21 cellular contexts compared by ENCODE assay signal in the genomic region with DNA sequence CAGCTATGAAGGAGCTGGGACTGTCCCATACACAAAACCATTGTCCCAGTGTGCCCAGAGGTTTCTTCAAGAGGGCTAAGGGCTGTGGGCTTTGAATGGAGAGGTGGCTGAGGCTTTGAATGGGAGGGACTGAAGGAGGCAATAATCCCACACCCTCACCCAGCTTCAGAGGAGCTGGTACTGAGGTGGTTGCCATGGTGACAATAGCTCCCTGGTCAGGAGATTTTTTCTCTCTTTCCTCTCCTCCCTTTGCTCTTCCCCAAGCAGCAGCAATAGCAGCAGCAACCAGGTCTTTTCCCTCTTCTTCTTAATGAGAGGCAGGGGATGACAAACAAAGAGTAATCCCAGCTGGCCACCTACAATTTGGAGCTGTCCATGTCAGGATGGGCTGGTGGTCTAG. TPM values are rescaled to one million over a fixed set of nuclear protein-coding genes. Genes with fewer than 3 reads are reported as not detected.
DNase-seq lines count a peak whose midpoint lies in the region; ATAC-seq and TF ChIP-seq lines count a peak whose summit lies in the region.
"Had no signal": no experiment of that assay in that cellular context is flagged by ENCODE, and none has a peak within 500 bp of the region (broad histone marks: within the 10 kb centered on the region; RNA-seq: fewer than 3 reads in every experiment).

No MANE protein-coding gene starts in this region.

- H3K4me1 Mint-ChIP-seq in CD8-positive, alpha-beta memory T cell, result peaks cover 19 to 60% (median 28%) of the 10 kb centered on the region in 3 donors

- peaks cover 0 to 2% (median 0%) of the 10 kb centered on the region in 5 donors for H3K9me3 Mint-ChIP-seq in CD8-positive, alpha-beta memory T cell
- H3K9me3 Mint-ChIP-seq: activated CD4-positive, alpha-beta memory T cell treated with anti-CD3 and anti-CD28 coated beads, Interleukin-2, amount 10 ng/mL, durations not matched to agents 7 days and 5 days; GM23338 had no signal

- H3K27ac Mint-ChIP-seq in CD8-positive, alpha-beta memory T cell, result peak overlapping the region in 3 of 8 donors; percentile 36 to 75 (median 37)
- H3K27ac Mint-ChIP-seq: activated CD4-positive, alpha-beta memory T cell treated with anti-CD3 and anti-CD28 coated beads, Interleukin-2, amount 10 ng/mL, durations not matched to agents 7 days and 5 days; GM23338 had no signal

- no peak for ATAC-seq in lower lobe of right lung
- no peak for ATAC-seq in GM21737 (IDR thresholded peaks at IDR 0.05; ENCODE audit: unreplicated experiment)
- ATAC-seq: GM23338, left colon had no signal

- no peaks in the 10 kb centered on the region for H3K9me3 ChIP-seq in CD8-positive, alpha-beta memory T cell (ENCODE audit: low read length)
- H3K9me3 ChIP-seq in lower lobe of right lung, result no peaks in the 10 kb centered on the region
- H3K9me3 ChIP-seq: tibial nerve had no signal

- peaks cover 20 to 42% of the 10 kb centered on the region in 2 donors for H3K27me3 Mint-ChIP-seq in CD8-positive, alpha-beta memory T cell

- H3K4me1 ChIP-seq in CD8-positive, alpha-beta memory T cell (ENCODE audit: insufficient read depth, low read length), result peaks cover 20% of the 10 kb centered on the region
- H3K4me1 ChIP-seq in lower lobe of right lung, result peaks cover 22% of the 10 kb centered on the region

- peaks cover 14% of the 10 kb centered on the region for H3K27me3 ChIP-seq in CD8-positive, alpha-beta memory T cell (ENCODE audit: insufficient read depth, low read length, poor library complexity, severe bottlenecking)
- peaks cover 42% of the 10 kb centered on the region for H3K27me3 ChIP-seq in lower lobe of right lung (ENCODE audit: low read depth)

- no peak overlapping the region for H3K4me3 ChIP-seq in CD8-positive, alpha-beta memory T cell (ENCODE audit: low read length)
- H3K4me3 ChIP-seq in lower lobe of right lung, result no peak overlapping the region
- H3K4me3 ChIP-seq: GM23338, tibial nerve had no signal

- CTCF ChIA-PET in CD8-positive, alpha-beta memory T cell (lab: Charles Lee), result interaction anchor here (2.2 kb wide), 1 partner anchor 17 kb away, joined by 6 read pairs; the partner anchor contains the start of gene NT5C1A

- POLR2A ChIA-PET in CD8-positive, alpha-beta memory T cell (lab: Charles Lee), result no interaction called here

- H3K36me3 ChIP-seq in CD8-positive, alpha-beta memory T cell (ENCODE audit: insufficient read depth, low read length), result no peaks in the 10 kb centered on the region
- no peaks in the 10 kb centered on the region for H3K36me3 ChIP-seq in lower lobe of right lung
- H3K36me3 ChIP-seq: tibial nerve had no signal

- TF ChIP-seq CTCF in lower lobe of right lung (IDR thresholded peaks at IDR 0.05), result no peak

- intact Hi-C loops in lower lobe of right lung (cut with DNase I), result no loop called here

- peaks cover 1 to 5% (median 4%) of the 10 kb centered on the region in 3 donors for H3K36me3 Mint-ChIP-seq in CD8-positive, alpha-beta memory T cell

- DNase-seq in DMS153 treated with DMSO at 0.1 percent for 48 hours (lab: John Stamatoyannopoulos, UW; ENCODE audit: unreplicated experiment) (peak; percentile 33), DMS153 (lab: John Stamatoyannopoulos, UW) (no peak), NCI-H510A treated with DMSO at 0.1 percent for 48 hours (lab: John Stamatoyannopoulos, UW) (peak; percentile 100), left kidney (ENCODE audit: low read depth, low spot score) (peak; percentile 49), KG1 (lab: John Stamatoyannopoulos, UW) (no peak), lower lobe of right lung (no peak)
- no peak for DNase-seq in CD8-positive, alpha-beta memory T cell
- DNase-seq: activated CD4-positive, alpha-beta memory T cell treated with anti-CD3 and anti-CD28 coated beads, Interleukin-2, amount 10 ng/mL, durations not matched to agents 7 days and 5 days; activated T-cell treated with anti-CD3 and anti-CD28 coated beads, Interleukin-2, amount 50 U/mL, for 48 hours; GDM1; left colon; NCI-H1436; NCI-H69; small intestine; SW 1271 had no signal

- H3K27ac ChIP-seq in CD8-positive, alpha-beta memory T cell (ENCODE audit: low read depth, low read length), result no peak overlapping the region
- H3K27ac ChIP-seq in lower lobe of right lung, result no peak overlapping the region
- H3K27ac ChIP-seq: 22Rv1, tibial nerve had no signal

- peak overlapping the region in 5 of 7 donors; percentile 49 to 86 (median 75) for H3K4me3 Mint-ChIP-seq in CD8-positive, alpha-beta memory T cell
- H3K4me3 Mint-ChIP-seq: GM23338 had no signal

RNA-seq across cellular contexts. Expression of gene HPCAL4, which starts 1.6 kb away (rescaled TPM):
- 1 to 10 TPM; 1.9 to 2.0 TPM for total RNA-seq in CD8-positive, alpha-beta memory T cell
- 2.5 TPM for polyA plus RNA-seq in CD8-positive, alpha-beta memory T cell
- 0.41 TPM for total RNA-seq in lower lobe of right lung
- total RNA-seq: fibroblast of villous mesenchyme, tibial nerve had no signal

RNA-seq across cellular contexts. Expression of gene NT5C1A, which starts 17.7 kb away (rescaled TPM):
- total RNA-seq in CD8-positive, alpha-beta memory T cell, result not detected
- not detected for polyA plus RNA-seq in CD8-positive, alpha-beta memory T cell
- not detected for total RNA-seq in lower lobe of right lung
- total RNA-seq: activated CD4-positive, alpha-beta memory T cell treated with anti-CD3 and anti-CD28 coated beads, Interleukin-2, amount 10 ng/mL, durations not matched to agents 7 days and 5 days; fibroblast of villous mesenchyme; GM23338; left colon; RPMI7951 had no signal
- polyA plus RNA-seq: GM23338 had no signal

RNA-seq across cellular contexts. Expression of gene PPIE, which starts 49.0 kb away (rescaled TPM):
- total RNA-seq in CD8-positive, alpha-beta memory T cell, result 10 to 100 TPM; 61.2 to 65.2 TPM
- polyA plus RNA-seq in CD8-positive, alpha-beta memory T cell, result 78.3 TPM
- total RNA-seq in lower lobe of right lung, result 34.6 TPM

RNA-seq across cellular contexts. Expression of gene HEYL, which starts 50.2 kb away (rescaled TPM):
- total RNA-seq in CD8-positive, alpha-beta memory T cell, result under 1 TPM; 0.07 to 0.09 TPM
- not detected for polyA plus RNA-seq in CD8-positive, alpha-beta memory T cell
- total RNA-seq in lower lobe of right lung, result 10.4 TPM
- total RNA-seq: activated CD4-positive, alpha-beta memory T cell treated with anti-CD3 and anti-CD28 coated beads, Interleukin-2, amount 10 ng/mL, durations not matched to agents 7 days and 5 days; RPMI7951 had no signal

Comparison
In these comparisons a context has a peak if more than half of its experiments do, and no peak if none do; other contexts are left out.
1. DNase-seq: peak in DMS153 treated with DMSO at 0.1 percent for 48 hours (single experiment), NCI-H510A treated with DMSO at 0.1 percent for 48 hours (single experiment) and left kidney (single experiment); none in DMS153 (single experiment), CD8-positive, alpha-beta memory T cell (0 of 5), KG1 (single experiment) and lower lobe of right lung (single experiment).